In genomic region chr7:125125315-125125714, GRCh38 we compare ENCODE assay signal across 36 cellular contexts.
"Had no signal": no experiment of that assay in that cellular context is flagged by ENCODE, and none has a peak within 500 bp of the region (broad histone marks: within the 10 kb centered on the region; RNA-seq: fewer than 3 reads in every experiment).

No MANE protein-coding gene starts in this region.

- H3K4me3 Mint-ChIP-seq: activated B cell treated with CpG ODN at 0.5 μM for 24 hours; activated CD4-positive, alpha-beta memory T cell treated with anti-CD3 and anti-CD28 coated beads for 36 hours; activated CD4-positive, alpha-beta T cell treated with anti-CD3 and anti-CD28 coated beads, Interleukin-2, amount 10 ng/mL, durations not matched to agents 24 days and 14 days; activated CD8-positive, alpha-beta T cell treated with anti-CD3 and anti-CD28 coated beads for 36 hours; activated naive CD4-positive, alpha-beta T cell treated with anti-CD3 and anti-CD28 coated beads for 36 hours; activated naive CD8-positive, alpha-beta T cell treated with anti-CD3 and anti-CD28 coated beads for 36 hours; activated T-cell treated with anti-CD3 and anti-CD28 coated beads, Interleukin-2, amount 50 U/mL, for 4 hours; activated T-cell treated with anti-CD3 and anti-CD28 coated beads, Interleukin-2, amount 50 U/mL, for 72 hours; activated T-helper 1 cell treated with anti-CD3 and anti-CD28 coated beads, Interleukin-12 subunit alpha, Interleukin-12 subunit beta, Interleukin-2, Interleukin-4 antibody, amounts not matched to agents 30 ng/mL and 10 ng/mL and 1 ng/mL, durations not matched to agents 14 hours and 24 hours and 36 hours; activated T-helper 17 cell treated with anti-CD3 and anti-CD28 coated beads, Interleukin-2, amount 50 U/mL, for 72 hours; T-helper 1 cell treated with Interleukin-12 subunit alpha and Interleukin-12 subunit beta and Interleukin-4 antibody, amounts not matched to agents 30 μg/mL and 1 μg/mL, for 36 hours; T-helper 2 cell treated with Interferon-gamma antibody and Interleukin-4, amounts not matched to agents 5 μg/mL and 100 μg/mL, for 36 hours had no signal

- H3K4me3 ChIP-seq: adrenal gland, body of pancreas, breast epithelium had no signal

- H3K27me3 Mint-ChIP-seq: activated B cell treated with CpG ODN at 0.5 μM for 24 hours; activated CD4-positive, alpha-beta memory T cell treated with anti-CD3 and anti-CD28 coated beads for 36 hours; activated CD4-positive, alpha-beta T cell treated with anti-CD3 and anti-CD28 coated beads, Interleukin-2, amount 10 ng/mL, durations not matched to agents 24 days and 14 days; activated CD8-positive, alpha-beta T cell treated with anti-CD3 and anti-CD28 coated beads for 36 hours; activated naive CD8-positive, alpha-beta T cell treated with anti-CD3 and anti-CD28 coated beads for 36 hours; activated T-helper 17 cell treated with anti-CD3 and anti-CD28 coated beads, Interleukin-2, amount 50 U/mL, for 72 hours had no signal

- H3K27ac ChIP-seq: adrenal gland, body of pancreas, brain microvascular endothelial cell, breast epithelium, VCaP had no signal

- H3K9me3 Mint-ChIP-seq: activated CD4-positive, alpha-beta T cell treated with anti-CD3 and anti-CD28 coated beads, Interleukin-2, amount 10 ng/mL, durations not matched to agents 24 days and 14 days; activated CD8-positive, alpha-beta T cell treated with anti-CD3 and anti-CD28 coated beads for 36 hours; activated naive CD4-positive, alpha-beta T cell treated with anti-CD3 and anti-CD28 coated beads for 36 hours; activated naive CD8-positive, alpha-beta T cell treated with anti-CD3 and anti-CD28 coated beads for 36 hours; activated T-cell treated with anti-CD3 and anti-CD28 coated beads, Interleukin-2, amount 50 U/mL, for 4 hours; activated T-helper 1 cell treated with anti-CD3 and anti-CD28 coated beads, Interleukin-12 subunit alpha, Interleukin-12 subunit beta, Interleukin-2, Interleukin-4 antibody, amounts not matched to agents 30 ng/mL and 10 ng/mL and 1 ng/mL, durations not matched to agents 14 hours and 24 hours and 36 hours; activated T-helper 17 cell treated with anti-CD3 and anti-CD28 coated beads, Interleukin-2, amount 50 U/mL, for 72 hours; T-helper 2 cell treated with Interferon-gamma antibody and Interleukin-4, amounts not matched to agents 5 μg/mL and 100 μg/mL, for 36 hours had no signal

- H3K4me1 Mint-ChIP-seq: activated B cell treated with CpG ODN at 0.5 μM for 24 hours; activated CD4-positive, alpha-beta T cell treated with anti-CD3 and anti-CD28 coated beads, Interleukin-2, amount 10 ng/mL, durations not matched to agents 24 days and 14 days; activated naive CD8-positive, alpha-beta T cell treated with anti-CD3 and anti-CD28 coated beads for 36 hours; activated T-helper 17 cell treated with anti-CD3 and anti-CD28 coated beads, Interleukin-2, amount 50 U/mL, for 72 hours had no signal

- H3K4me1 ChIP-seq: adrenal gland, body of pancreas, breast epithelium had no signal

- H3K36me3 ChIP-seq: adrenal gland, brain microvascular endothelial cell, breast epithelium had no signal

- DNase-seq: activated B cell treated with CpG ODN at 0.5 μM for 24 hours; activated CD4-positive, alpha-beta memory T cell treated with anti-CD3 and anti-CD28 coated beads for 36 hours; activated CD4-positive, alpha-beta T cell treated with anti-CD3 and anti-CD28 coated beads for 4 hours; activated CD4-positive, alpha-beta T cell treated with anti-CD3 and anti-CD28 coated beads, Interleukin-2, amount 10 ng/mL, durations not matched to agents 24 days and 14 days; activated CD4-positive, alpha-beta T cell treated with anti-CD3 and anti-CD28 coated beads, Interleukin-2, amount 50 U/mL, for 1 hour; activated CD4-positive, alpha-beta T cell treated with anti-CD3 and anti-CD28 coated beads, Interleukin-2, amount 50 U/mL, for 4 hours; activated CD4-positive, CD25-positive, alpha-beta regulatory T cell treated with anti-CD3 and anti-CD28 coated beads, Interleukin-2, amount 50 U/mL, for 72 hours; activated CD8-positive, alpha-beta memory T cell treated with anti-CD3 and anti-CD28 coated beads, Interleukin-2, amount 50 U/mL, for 4 hours; activated CD8-positive, alpha-beta T cell treated with anti-CD3 and anti-CD28 coated beads for 36 hours; activated effector memory CD4-positive, alpha-beta T cell treated with anti-CD3 and anti-CD28 coated beads, Interleukin-2, amount 50 U/mL, for 16 hours; activated gamma-delta T cell treated with Interleukin-2 at 50 U/mL for 16 hours; activated naive CD4-positive, alpha-beta T cell; activated naive CD4-positive, alpha-beta T cell treated with anti-CD3 and anti-CD28 coated beads for 36 hours; activated naive CD4-positive, alpha-beta T cell treated with anti-CD3 and anti-CD28 coated beads, Interleukin-2, amount 50 U/mL, for 16 hours; activated naive CD8-positive, alpha-beta T cell treated with anti-CD3 and anti-CD28 coated beads for 36 hours; activated T-cell treated with anti-CD3 and anti-CD28 coated beads for 4 hours; activated T-cell treated with anti-CD3 and anti-CD28 coated beads, Interleukin-2, amount 50 U/mL, for 1 hour; activated T-cell treated with anti-CD3 and anti-CD28 coated beads, Interleukin-2, amount 50 U/mL, for 4 hours; activated T-cell treated with anti-CD3 and anti-CD28 coated beads, Interleukin-2, amount 50 U/mL, for 72 hours; adrenal gland; amniotic stem cell; aorta; body of pancreas; brain microvascular endothelial cell; central memory CD4-positive, alpha-beta T cell; SW 1271; T-helper 1 cell; T-helper 2 cell; T-helper 9 cell had no signal

- H3K27ac Mint-ChIP-seq: activated B cell treated with CpG ODN at 0.5 μM for 24 hours; activated CD4-positive, alpha-beta memory T cell treated with anti-CD3 and anti-CD28 coated beads for 36 hours; activated CD4-positive, alpha-beta T cell treated with anti-CD3 and anti-CD28 coated beads, Interleukin-2, amount 10 ng/mL, durations not matched to agents 24 days and 14 days; activated CD8-positive, alpha-beta T cell treated with anti-CD3 and anti-CD28 coated beads for 36 hours; activated naive CD4-positive, alpha-beta T cell treated with anti-CD3 and anti-CD28 coated beads for 36 hours; activated naive CD4-positive, alpha-beta T cell treated with anti-CD3 and anti-CD28 coated beads, Interleukin-2, amount 50 U/mL, for 72 hours; activated naive CD8-positive, alpha-beta T cell treated with anti-CD3 and anti-CD28 coated beads for 36 hours; activated T-cell treated with anti-CD3 and anti-CD28 coated beads, Interleukin-2, amount 50 U/mL, for 72 hours; activated T-helper 1 cell treated with anti-CD3 and anti-CD28 coated beads, Interleukin-12 subunit alpha, Interleukin-12 subunit beta, Interleukin-2, Interleukin-4 antibody, amounts not matched to agents 30 ng/mL and 10 ng/mL and 1 ng/mL, durations not matched to agents 14 hours and 24 hours and 36 hours; activated T-helper 17 cell treated with anti-CD3 and anti-CD28 coated beads, Interleukin-2, amount 50 U/mL, for 72 hours; T-helper 1 cell treated with Interleukin-12 subunit alpha and Interleukin-12 subunit beta and Interleukin-4 antibody, amounts not matched to agents 30 μg/mL and 1 μg/mL, for 36 hours; T-helper 2 cell treated with Interferon-gamma antibody and Interleukin-4, amounts not matched to agents 5 μg/mL and 100 μg/mL, for 36 hours had no signal

- H3K9me3 ChIP-seq: adrenal gland, body of pancreas, breast epithelium had no signal

- H3K36me3 Mint-ChIP-seq: activated CD4-positive, alpha-beta memory T cell treated with anti-CD3 and anti-CD28 coated beads for 36 hours; activated naive CD8-positive, alpha-beta T cell treated with anti-CD3 and anti-CD28 coated beads for 36 hours had no signal

- H3K27me3 ChIP-seq: adrenal gland, body of pancreas, brain microvascular endothelial cell, breast epithelium had no signal
